ENCODE assay signal across 1 cellular context in genomic region chr12:132779781-132780353, GRCh38.
TF ChIP-seq lines count a peak whose summit lies in the region.

No MANE protein-coding gene starts in this region.

TF ChIP-seq in K562, 482 proteins besides CTCF, POLR2A, EP300 and RAD21:
- TF ChIP-seq POLR2G (IDR thresholded peaks at IDR 0.05; ENCODE audit: low read depth, low read length) (peak; percentile 64), KAT8 (IDR thresholded peaks at IDR 0.05; ENCODE audit: low read depth) (no peak), KDM1A (IDR thresholded peaks at IDR 0.05) (peak in 1 of 2 experiments; percentile 43; a peak in 1 of 4 replicates), ZNF655 (CRISPR knock-in tag; IDR thresholded peaks at IDR 0.05) (no peak), RBM22 (IDR thresholded peaks at IDR 0.05; ENCODE audit: low read depth, low read length, poor library complexity, severe bottlenecking) (peak; percentile 84), SMARCA4 (IDR thresholded peaks at IDR 0.05) (no peak), TARDBP (IDR thresholded peaks at IDR 0.05) (no peak), PKNOX1 (IDR thresholded peaks at IDR 0.05) (no peak)
